17 cellular contexts compared by ENCODE assay signal in the genomic region with DNA sequence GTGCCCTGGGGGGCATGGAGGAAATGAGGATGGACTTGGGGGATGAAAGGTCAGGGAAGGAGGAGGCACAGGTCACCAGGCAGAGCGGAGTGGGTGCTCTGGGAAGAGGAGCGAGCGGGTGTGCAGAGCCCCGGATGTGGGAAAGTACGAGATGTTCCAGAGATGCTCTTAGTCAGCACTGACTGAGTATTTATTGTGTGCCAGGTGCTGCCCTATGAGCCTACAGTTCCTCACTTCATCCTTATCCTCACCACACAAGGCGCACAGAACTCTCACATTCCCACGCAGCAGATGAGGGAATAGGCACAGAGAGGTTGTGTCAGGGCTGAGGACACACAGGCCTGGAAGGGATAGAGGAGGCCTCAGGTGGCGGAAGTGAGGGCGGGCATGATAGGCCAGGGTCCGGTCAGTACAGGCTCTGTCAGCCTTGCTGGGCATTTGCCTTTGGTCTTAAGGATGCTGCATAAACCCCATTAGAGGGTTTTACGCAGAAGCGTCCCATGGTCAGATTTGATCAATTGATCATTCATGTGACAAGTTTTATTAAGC.
"Had no signal": no experiment of that assay in that cellular context is flagged by ENCODE, and none has a peak within 500 bp of the region (broad histone marks: within the 10 kb centered on the region; RNA-seq: fewer than 3 reads in every experiment).

No MANE protein-coding gene starts in this region.

- H3K27me3 ChIP-seq: adrenal gland, dorsolateral prefrontal cortex, pancreas, upper lobe of left lung had no signal

- ATAC-seq: left lung, pancreas had no signal

- H3K4me3 Mint-ChIP-seq: brain; nephron progenitor cell; T-helper 2 cell treated with Interferon-gamma antibody and Interleukin-4, amounts not matched to agents 5 μg/mL and 100 μg/mL, for 36 hours had no signal

- H3K4me1 ChIP-seq: adrenal gland, pancreas had no signal

- H3K9me3 ChIP-seq: adrenal gland, left lung, pancreas, upper lobe of left lung had no signal

- H3K27ac ChIP-seq: adrenal gland, left lung, pancreas had no signal

- H3K27ac Mint-ChIP-seq: nephron progenitor cell; T-helper 2 cell treated with Interferon-gamma antibody and Interleukin-4, amounts not matched to agents 5 μg/mL and 100 μg/mL, for 36 hours had no signal

- H3K4me1 Mint-ChIP-seq: brain had no signal

- H3K36me3 ChIP-seq: left lung had no signal

- H3K4me2 ChIP-seq: smooth muscle cell had no signal

- DNase-seq: activated CD4-positive, alpha-beta T cell treated with anti-CD3 and anti-CD28 coated beads, Interleukin-2, amount 50 U/mL, for 4 hours; activated CD4-positive, CD25-positive, alpha-beta regulatory T cell treated with anti-CD3 and anti-CD28 coated beads, Interleukin-2, amount 50 U/mL, for 72 hours; activated naive CD4-positive, alpha-beta T cell treated with anti-CD3 and anti-CD28 coated beads, Interleukin-2, amount 50 U/mL, for 16 hours; activated T-cell treated with anti-CD3 and anti-CD28 coated beads, Interleukin-2, amount 50 U/mL, for 1 hour; adrenal gland; cerebellar nuclear complex; dorsolateral prefrontal cortex; islet precursor cell; left lung; mesendoderm; nephron progenitor cell; pancreas; SW 1271; upper lobe of left lung had no signal

- H3K9me3 Mint-ChIP-seq: nephron progenitor cell; T-helper 2 cell treated with Interferon-gamma antibody and Interleukin-4, amounts not matched to agents 5 μg/mL and 100 μg/mL, for 36 hours had no signal

- H3K4me3 ChIP-seq: adrenal gland, dorsolateral prefrontal cortex, left lung, pancreas, smooth muscle cell, upper lobe of left lung had no signal

- H3K27me3 Mint-ChIP-seq: brain had no signal
